Comparison of ENCODE assay signal across 27 cellular contexts in the genomic region with DNA sequence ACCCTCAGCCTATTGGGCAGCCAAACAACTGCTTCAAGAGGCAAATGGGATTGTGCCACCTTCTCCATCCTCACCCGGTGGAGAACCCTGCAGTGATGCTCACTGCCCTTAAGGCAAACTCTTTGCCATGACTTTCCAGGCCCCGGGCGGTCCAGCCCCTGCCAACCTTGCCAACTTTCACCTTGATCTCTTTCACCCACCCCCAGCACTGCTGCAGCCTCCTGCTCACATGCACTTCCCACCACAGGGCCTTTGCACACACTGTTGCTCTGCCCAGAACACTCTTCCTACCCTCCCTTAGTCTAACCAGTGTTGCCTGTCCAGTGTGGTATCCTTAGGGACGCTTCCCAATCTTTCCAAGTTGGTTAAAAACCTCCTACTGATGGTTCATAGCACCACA.
"Had no signal": no experiment of that assay in that cellular context is flagged by ENCODE, and none has a peak within 500 bp of the region (broad histone marks: within the 10 kb centered on the region; RNA-seq: fewer than 3 reads in every experiment).

No MANE protein-coding gene starts in this region.

- H3K27ac Mint-ChIP-seq: dendritic cell treated with granulocyte-macrophage colony-stimulating factor and Interleukin-4, amounts not matched to agents 40 ng/mL and 50 ng/mL, for 4 days; endodermal cell; mesothelial cell of epicardium; naive B cell; natural killer cell treated with Interleukin-12 subunit alpha and Interleukin-12 subunit beta and Interleukin-15 and Interleukin-18, amount 100 ng/mL, for 72 hours; stimulated activated memory B cell treated with anti-CD40 and anti-IgM and Interleukin-4, amounts not matched to agents 10 μg/mL and 1 μg/mL and 100 μg/mL, for 72 hours; stimulated activated naive CD8-positive, alpha-beta T cell treated with anti-CD3 and anti-CD28 coated beads, Interleukin-15, Interleukin-2, amounts not matched to agents 100 ng/mL and 50 ng/mL, for 24 hours had no signal

- H3K27ac ChIP-seq: epithelial cell of prostate, gastrocnemius medialis, parathyroid adenoma, prostate gland, skin epidermis, spleen, thoracic aorta, upper lobe of left lung, uterus had no signal

- H3K4me3 Mint-ChIP-seq: dendritic cell treated with granulocyte-macrophage colony-stimulating factor and Interleukin-4, amounts not matched to agents 40 ng/mL and 50 ng/mL, for 4 days; endodermal cell; mesothelial cell of epicardium; natural killer cell treated with Interleukin-12 subunit alpha and Interleukin-12 subunit beta and Interleukin-15 and Interleukin-18, amount 100 ng/mL, for 72 hours; neural crest cell; stimulated activated memory B cell treated with anti-CD40 and anti-IgM and Interleukin-4, amounts not matched to agents 10 μg/mL and 1 μg/mL and 100 μg/mL, for 72 hours; stimulated activated naive CD8-positive, alpha-beta T cell treated with anti-CD3 and anti-CD28 coated beads, Interleukin-15, Interleukin-2, amounts not matched to agents 100 ng/mL and 50 ng/mL, for 24 hours had no signal

- H2AFZ ChIP-seq: parathyroid adenoma had no signal

- H3K4me3 ChIP-seq: gastrocnemius medialis, mucosa of descending colon, prostate gland, skin epidermis, spleen, thoracic aorta, tibial nerve, upper lobe of left lung, uterus had no signal

- H3K9me3 Mint-ChIP-seq: natural killer cell treated with Interleukin-12 subunit alpha and Interleukin-12 subunit beta and Interleukin-15 and Interleukin-18, amount 100 ng/mL, for 72 hours had no signal

- H3K9ac ChIP-seq: parathyroid adenoma had no signal

- H3K36me3 ChIP-seq: gastrocnemius medialis, prostate gland, spleen, thoracic aorta, upper lobe of left lung, uterus had no signal

- DNase-seq: effector CD8-positive, alpha-beta T cell; endodermal cell; foreskin fibroblast; gastrocnemius medialis; head of caudate nucleus; mesenchymal stem cell; mucosa of descending colon; naive B cell; right cardiac atrium; spleen; stimulated activated CD4-positive, alpha-beta T cell treated with anti-CD3 and anti-CD28 coated beads, Interleukin-4, amount 100 ng/mL, for 4 hours; upper lobe of left lung; uterus had no signal

- ATAC-seq: gastrocnemius medialis; mucosa of descending colon; natural killer cell treated with Interleukin-12 subunit alpha and Interleukin-12 subunit beta and Interleukin-15 and Interleukin-18, amount 100 ng/mL, for 72 hours; right cardiac atrium; stimulated activated memory B cell treated with anti-CD40 and anti-IgM and Interleukin-4, amounts not matched to agents 10 μg/mL and 1 μg/mL and 100 μg/mL, for 72 hours had no signal

- H3K4me1 Mint-ChIP-seq: stimulated activated memory B cell treated with anti-CD40 and anti-IgM and Interleukin-4, amounts not matched to agents 10 μg/mL and 1 μg/mL and 100 μg/mL, for 72 hours had no signal

- H3K27me3 ChIP-seq: tibial nerve, upper lobe of left lung, uterus had no signal

- FAIRE-seq: colon, keratinocyte had no signal

- H3K36me3 Mint-ChIP-seq: natural killer cell treated with Interleukin-12 subunit alpha and Interleukin-12 subunit beta and Interleukin-15 and Interleukin-18, amount 100 ng/mL, for 72 hours had no signal

- H3K4me1 ChIP-seq: parathyroid adenoma, spleen, uterus had no signal

- H3K9me3 ChIP-seq: mucosa of descending colon, prostate gland, uterus had no signal
